Comparison of ENCODE assay signal across 15 cellular contexts in the genomic region with DNA sequence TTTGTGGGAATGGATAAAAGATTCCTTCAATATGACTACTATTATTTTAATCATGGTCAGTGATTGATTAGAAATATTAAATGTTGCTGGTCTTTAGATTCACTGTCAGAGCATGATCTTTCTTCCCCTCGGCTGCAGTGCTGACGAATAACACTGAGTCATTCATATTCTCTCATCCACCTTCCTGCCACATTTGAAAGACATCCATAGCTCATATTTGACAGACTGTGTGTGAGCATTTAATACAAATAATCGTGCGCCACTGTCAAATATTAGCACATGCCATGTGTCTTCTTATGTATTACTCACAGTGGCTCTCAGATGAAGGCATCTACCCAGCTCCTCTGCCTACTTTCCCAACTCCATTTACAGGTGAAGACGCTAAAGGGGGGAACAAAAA.
A peak's percentile ranks its signal among the peaks of the same experiment; 100 is the strongest.
DNase-seq lines count a peak whose midpoint lies in the region; FAIRE-seq and TF ChIP-seq lines count a peak whose summit lies in the region.
"Had no signal": no experiment of that assay in that cellular context is flagged by ENCODE, and none has a peak within 500 bp of the region (broad histone marks: within the 10 kb centered on the region; RNA-seq: fewer than 3 reads in every experiment).

No MANE protein-coding gene starts in this region.

- H3K27me3 Mint-ChIP-seq in activated T-cell treated with anti-CD3 and anti-CD28 coated beads, Interleukin-2, amount 50 U/mL, for 24 hours = no peaks in the 10 kb centered on the region
- no peaks in the 10 kb centered on the region for H3K27me3 Mint-ChIP-seq in chondrocyte (ENCODE audit: low read depth)

- no peak for TF ChIP-seq RAD21 in neural cell (conservative IDR thresholded peaks at IDR 0.05)

- no peak overlapping the region for H2AFZ ChIP-seq in neural cell (ENCODE audit: low read depth, low read length)

- H3K27ac ChIP-seq in neural cell (ENCODE audit: low read length) = no peak overlapping the region

- TF ChIP-seq CTCF in chondrocyte (IDR thresholded peaks at IDR 0.05) = no peak
- no peak for TF ChIP-seq CTCF in neural cell (IDR thresholded peaks at IDR 0.05; ENCODE audit: poor library complexity, severe bottlenecking)

- H4K20me1 ChIP-seq in neural cell (ENCODE audit: insufficient read depth) = no peaks in the 10 kb centered on the region

- no peaks in the 10 kb centered on the region for H3K36me3 ChIP-seq in neural cell (ENCODE audit: insufficient read depth, low read length)

- H3K27ac Mint-ChIP-seq in activated T-cell treated with anti-CD3 and anti-CD28 coated beads, Interleukin-2, amount 50 U/mL, for 24 hours = peak overlapping the region; percentile 84
- peak overlapping the region; percentile 19 for H3K27ac Mint-ChIP-seq in chondrocyte (ENCODE audit: unreplicated experiment)
- H3K27ac Mint-ChIP-seq: CD14-positive monocyte had no signal

- no peaks in the 10 kb centered on the region for H3F3A ChIP-seq in neural cell (ENCODE audit: insufficient read depth, low read length, poor library complexity, severe bottlenecking)

- peaks cover 53% of the 10 kb centered on the region for H3K4me1 Mint-ChIP-seq in activated T-cell treated with anti-CD3 and anti-CD28 coated beads, Interleukin-2, amount 50 U/mL, for 24 hours (ENCODE audit: low read depth)
- H3K4me1 Mint-ChIP-seq in chondrocyte (ENCODE audit: low read depth) = peaks cover 37% of the 10 kb centered on the region

- no peaks in the 10 kb centered on the region for H3K36me3 Mint-ChIP-seq in activated T-cell treated with anti-CD3 and anti-CD28 coated beads, Interleukin-2, amount 50 U/mL, for 24 hours (ENCODE audit: low read depth)
- no peaks in the 10 kb centered on the region for H3K36me3 Mint-ChIP-seq in chondrocyte (ENCODE audit: low read depth)

- no peaks in the 10 kb centered on the region for H3K79me2 ChIP-seq in neural cell (replicated peaks; ENCODE audit: insufficient read depth, low read length)

- no peak overlapping the region for H3K4me2 ChIP-seq in neural cell (ENCODE audit: low read length)

- no peak overlapping the region for H3K4me3 ChIP-seq in neural cell (ENCODE audit: low read length)

- no peaks in the 10 kb centered on the region for H3K9me2 ChIP-seq in neural cell (ENCODE audit: insufficient read depth, low read length)

- DNase-seq in activated T-cell treated with anti-CD3 and anti-CD28 coated beads, Interleukin-2, amount 50 U/mL, for 24 hours = no peak
- no peak for DNase-seq in activated T-cell treated with anti-CD3 and anti-CD28 coated beads, Interleukin-2, amount 50 U/mL, for 48 hours
- peak; percentile 23 for DNase-seq in RCC 7860 (ENCODE audit: low spot score)
- DNase-seq in chondrocyte (ENCODE audit: low spot score) = no peak
- DNase-seq in occipital lobe (lab: John Stamatoyannopoulos, UW) = no peak
- no peak for DNase-seq in NCI-H748 (lab: John Stamatoyannopoulos, UW; ENCODE audit: unreplicated experiment)
- DNase-seq in NCI-H1417 treated with DMSO at 0.1 percent for 48 hours (lab: John Stamatoyannopoulos, UW) = no peak
- DNase-seq: COR-L47, DMS153, NCI-H146, NCI-H2227 treated with DMSO at 0.1 percent for 48 hours, NCI-H526, Right ventricle myocardium superior had no signal

- peak; percentile 96 for TF ChIP-seq EP300 in neural cell (conservative IDR thresholded peaks at IDR 0.05; ENCODE audit: poor library complexity, severe bottlenecking)

- H3K27me3 ChIP-seq in neural cell (ENCODE audit: insufficient read depth, low read depth, low read length) = no peaks in the 10 kb centered on the region

- no peaks in the 10 kb centered on the region for H3K9me3 ChIP-seq in neural cell (ENCODE audit: low read length)

- no peak overlapping the region for H3K4me3 Mint-ChIP-seq in activated T-cell treated with anti-CD3 and anti-CD28 coated beads, Interleukin-2, amount 50 U/mL, for 24 hours
- H3K4me3 Mint-ChIP-seq in chondrocyte (ENCODE audit: unreplicated experiment) = no peak overlapping the region
- H3K4me3 Mint-ChIP-seq: CD14-positive monocyte had no signal

- no peaks in the 10 kb centered on the region for H3K9me3 Mint-ChIP-seq in activated T-cell treated with anti-CD3 and anti-CD28 coated beads, Interleukin-2, amount 50 U/mL, for 24 hours
- no peaks in the 10 kb centered on the region for H3K9me3 Mint-ChIP-seq in chondrocyte (ENCODE audit: low read depth)

- H3K9ac ChIP-seq in neural cell (ENCODE audit: low read length) = no peak overlapping the region

- peak; percentile 22 for FAIRE-seq in RCC 7860 (lab: Jason Lieb, UNC)

TF ChIP-seq in neural cell, 6 proteins besides CTCF, POLR2A, EP300 and RAD21:
- TF ChIP-seq TAF1 (IDR thresholded peaks at IDR 0.05; ENCODE audit: low read depth) = no peak
- TF ChIP-seq, protein P1, sequence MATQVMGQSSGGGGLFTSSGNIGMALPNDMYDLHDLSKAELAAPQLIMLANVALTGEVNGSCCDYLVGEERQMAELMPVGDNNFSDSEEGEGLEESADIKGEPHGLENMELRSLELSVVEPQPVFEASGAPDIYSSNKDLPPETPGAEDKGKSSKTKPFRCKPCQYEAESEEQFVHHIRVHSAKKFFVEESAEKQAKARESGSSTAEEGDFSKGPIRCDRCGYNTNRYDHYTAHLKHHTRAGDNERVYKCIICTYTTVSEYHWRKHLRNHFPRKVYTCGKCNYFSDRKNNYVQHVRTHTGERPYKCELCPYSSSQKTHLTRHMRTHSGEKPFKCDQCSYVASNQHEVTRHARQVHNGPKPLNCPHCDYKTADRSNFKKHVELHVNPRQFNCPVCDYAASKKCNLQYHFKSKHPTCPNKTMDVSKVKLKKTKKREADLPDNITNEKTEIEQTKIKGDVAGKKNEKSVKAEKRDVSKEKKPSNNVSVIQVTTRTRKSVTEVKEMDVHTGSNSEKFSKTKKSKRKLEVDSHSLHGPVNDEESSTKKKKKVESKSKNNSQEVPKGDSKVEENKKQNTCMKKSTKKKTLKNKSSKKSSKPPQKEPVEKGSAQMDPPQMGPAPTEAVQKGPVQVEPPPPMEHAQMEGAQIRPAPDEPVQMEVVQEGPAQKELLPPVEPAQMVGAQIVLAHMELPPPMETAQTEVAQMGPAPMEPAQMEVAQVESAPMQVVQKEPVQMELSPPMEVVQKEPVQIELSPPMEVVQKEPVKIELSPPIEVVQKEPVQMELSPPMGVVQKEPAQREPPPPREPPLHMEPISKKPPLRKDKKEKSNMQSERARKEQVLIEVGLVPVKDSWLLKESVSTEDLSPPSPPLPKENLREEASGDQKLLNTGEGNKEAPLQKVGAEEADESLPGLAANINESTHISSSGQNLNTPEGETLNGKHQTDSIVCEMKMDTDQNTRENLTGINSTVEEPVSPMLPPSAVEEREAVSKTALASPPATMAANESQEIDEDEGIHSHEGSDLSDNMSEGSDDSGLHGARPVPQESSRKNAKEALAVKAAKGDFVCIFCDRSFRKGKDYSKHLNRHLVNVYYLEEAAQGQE (IDR thresholded peaks at IDR 0.05; ENCODE audit: borderline replicate concordance) = no peak
- peak; percentile 78 for TF ChIP-seq POLR2AphosphoS5 (IDR thresholded peaks at IDR 0.05)
TF ChIP-seq in neural cell: peak in this region for 1.
